9 cellular contexts compared by ENCODE assay signal in genomic region chr12:120266180-120266535, GRCh38. TPM values are rescaled to one million over a fixed set of nuclear protein-coding genes. Genes with fewer than 3 reads are reported as not detected.
DNase-seq lines count a peak whose midpoint lies in the region; ATAC-seq, FAIRE-seq and TF ChIP-seq lines count a peak whose summit lies in the region.
"Had no signal": no experiment of that assay in that cellular context is flagged by ENCODE, and none has a peak within 500 bp of the region (broad histone marks: within the 10 kb centered on the region; RNA-seq: fewer than 3 reads in every experiment).

No MANE protein-coding gene starts in this region.

- TF ChIP-seq POLR2A in tibial nerve (IDR thresholded peaks at IDR 0.05), result no peak

- no peak for FAIRE-seq in small intestine (lab: Jason Lieb, UNC)
- FAIRE-seq: pancreas had no signal

- H3K27me3 ChIP-seq in PC-9 (ENCODE audit: insufficient read depth, low read depth), result no peaks in the 10 kb centered on the region
- H3K27me3 ChIP-seq in small intestine (ENCODE audit: control insufficient read depth in 2 of 2, insufficient read depth in 2 of 2, low read length in 2 of 2), result no peaks in the 10 kb centered on the region
- H3K27me3 ChIP-seq in tibial nerve, result no peaks in the 10 kb centered on the region
- H3K27me3 ChIP-seq: pancreas had no signal

- no peaks in the 10 kb centered on the region for H3K9me2 ChIP-seq in PC-9 (ENCODE audit: insufficient read depth)

- 20 to 24% (median 23%) methylated on average over 5 of the region's 5 CpGs for WGBS in small intestine, 3 donors
- WGBS in tibial nerve, 2 donors, result 18 to 20% methylated on average over 5 of the region's 5 CpGs

- no peak for TF ChIP-seq EP300 in tibial nerve (IDR thresholded peaks at IDR 0.05)

- intact Hi-C loops in activated CD4-positive, alpha-beta T cell treated with anti-CD3 and anti-CD28 coated beads, Interleukin-2, amount 10 ng/mL, durations not matched to agents 24 days and 14 days (cut with micrococcal nuclease), result loop anchor here (10.0 kb wide), 1 partner anchor 151 kb away; the partner anchor contains the start of gene RAB35
- intact Hi-C loops in PC-9 (cut with micrococcal nuclease; ENCODE audit: unreplicated experiment), result no loop called here

- peak overlapping the region; percentile 87 for H3K4me3 Mint-ChIP-seq in activated CD4-positive, alpha-beta T cell treated with anti-CD3 and anti-CD28 coated beads, Interleukin-2, amount 10 ng/mL, durations not matched to agents 24 days and 14 days
- H3K4me3 Mint-ChIP-seq in endothelial cell (ENCODE audit: unreplicated experiment), result peak overlapping the region; percentile 96

- TSS peak; percentile 23 for BruUV-seq in PC-9 (replicated peaks; lab: Mats Ljungman, UMichigan)

- no peak overlapping the region for H3K4me2 ChIP-seq in PC-9

- H3K27me3 Mint-ChIP-seq in activated CD4-positive, alpha-beta T cell treated with anti-CD3 and anti-CD28 coated beads, Interleukin-2, amount 10 ng/mL, durations not matched to agents 24 days and 14 days, result peaks cover 1% of the 10 kb centered on the region
- H3K27me3 Mint-ChIP-seq in endothelial cell (ENCODE audit: unreplicated experiment), result peaks cover 9% of the 10 kb centered on the region

- H3K27ac ChIP-seq in PC-9 (no peak overlapping the region), small intestine (ENCODE audit: low read depth in 1 of 2, low read length in 1 of 2) (peak overlapping the region; percentile 3 to 45), tibial nerve (peak overlapping the region in 2 of 4 donors; percentile 68 to 76)

- peaks cover 10% of the 10 kb centered on the region for H3K36me3 Mint-ChIP-seq in activated CD4-positive, alpha-beta T cell treated with anti-CD3 and anti-CD28 coated beads, Interleukin-2, amount 10 ng/mL, durations not matched to agents 24 days and 14 days (ENCODE audit: low read depth)
- peaks cover 9% of the 10 kb centered on the region for H3K36me3 Mint-ChIP-seq in endothelial cell (ENCODE audit: low read depth, unreplicated experiment)

- peaks cover 41% of the 10 kb centered on the region for H3K4me1 Mint-ChIP-seq in activated CD4-positive, alpha-beta T cell treated with anti-CD3 and anti-CD28 coated beads, Interleukin-2, amount 10 ng/mL, durations not matched to agents 24 days and 14 days
- peaks cover 58% of the 10 kb centered on the region for H3K4me1 Mint-ChIP-seq in endothelial cell (ENCODE audit: unreplicated experiment)

- H2AFZ ChIP-seq in PC-9, result no peak overlapping the region

- H3K4me1 ChIP-seq in PC-9 (replicated peaks; ENCODE audit: insufficient read depth) (peaks cover 32% of the 10 kb centered on the region), small intestine (ENCODE audit: control insufficient read depth in 2 of 2, insufficient read depth in 1 of 2, low read depth in 1 of 2, low read length in 1 of 2) (peaks cover 9 to 12% of the 10 kb centered on the region in 2 donors), tibial nerve (peaks cover 0 to 45% (median 34%) of the 10 kb centered on the region in 4 donors)

- 0 out of 2 replicates have a peak, but pooled peaks cover 5% of the 10 kb centered on the region for H4K20me1 ChIP-seq in PC-9 (ENCODE audit: insufficient read depth)

- no peak for TF ChIP-seq CTCF in PC-9 (conservative IDR thresholded peaks at IDR 0.05)
- TF ChIP-seq CTCF in endothelial cell (IDR thresholded peaks at IDR 0.05; ENCODE audit: unreplicated experiment), result no peak
- TF ChIP-seq CTCF in tibial nerve (IDR thresholded peaks at IDR 0.05), result no peak

- no peaks in the 10 kb centered on the region for H3K9me3 ChIP-seq in PC-9 (ENCODE audit: insufficient read depth, low read depth)
- H3K9me3 ChIP-seq in small intestine (ENCODE audit: control insufficient read depth, low read depth), result no peaks in the 10 kb centered on the region
- no peaks in the 10 kb centered on the region for H3K9me3 ChIP-seq in tibial nerve
- H3K9me3 ChIP-seq: pancreas had no signal

- H3F3A ChIP-seq in PC-9 (ENCODE audit: insufficient read depth, low read depth), result peaks cover 7% of the 10 kb centered on the region; the same call in 1 of the 2 replicates

- H3K9me3 Mint-ChIP-seq in activated CD4-positive, alpha-beta T cell treated with anti-CD3 and anti-CD28 coated beads, Interleukin-2, amount 10 ng/mL, durations not matched to agents 24 days and 14 days, result no peaks in the 10 kb centered on the region
- no peaks in the 10 kb centered on the region for H3K9me3 Mint-ChIP-seq in endothelial cell (ENCODE audit: unreplicated experiment)

- CTCF ChIA-PET in PC-9 (lab: Charles Lee), result interaction anchor here (1.0 to 2.6 kb wide), 3 partner anchors 36 to 84 kb away, joined by 7 to 50 read pairs (median 13); partner anchors contain the start of gene RPLP0

- ATAC-seq in GM18511 (IDR thresholded peaks at IDR 0.05; ENCODE audit: unreplicated experiment), result no peak

- POLR2A ChIA-PET in PC-9 (lab: Charles Lee; ENCODE audit: unreplicated experiment), result interaction anchor here (1.6 to 3.5 kb wide), 2 partner anchors 25 to 36 kb away, joined by 12 to 83 read pairs; no protein-coding TSS in a partner anchor

- no peak for DNase-seq in activated CD4-positive, alpha-beta T cell treated with anti-CD3 and anti-CD28 coated beads, Interleukin-2, amount 10 ng/mL, durations not matched to agents 24 days and 14 days
- no peak for DNase-seq in activated CD4-positive, alpha-beta T cell treated with anti-CD3 and anti-CD28 coated beads, Interleukin-2, amount 50 U/mL, for 4 hours
- DNase-seq in PC-9, result no peak
- DNase-seq in endothelial cell (ENCODE audit: low spot score), result no peak
- no peak for DNase-seq in small intestine
- no peak for DNase-seq in amniotic stem cell (lab: John Stamatoyannopoulos, UW)
- no peak for DNase-seq in tibial nerve (ENCODE audit: low spot score in 2 of 2)

- H3K36me3 ChIP-seq in PC-9 (ENCODE audit: low read depth), result no peaks in the 10 kb centered on the region; the same call in 1 of the 2 replicates
- H3K36me3 ChIP-seq in small intestine (ENCODE audit: control insufficient read depth in 2 of 2, insufficient read depth in 2 of 2, low read length in 2 of 2), result no peaks in the 10 kb centered on the region
- H3K36me3 ChIP-seq in tibial nerve, result no peaks in the 10 kb centered on the region
- H3K36me3 ChIP-seq: pancreas had no signal

- H3K79me2 ChIP-seq in PC-9 (ENCODE audit: low read depth), result peaks cover 42% of the 10 kb centered on the region

- H3K4me3 ChIP-seq in PC-9 (no peak overlapping the region), small intestine (ENCODE audit: low read depth in 1 of 2, low read length in 2 of 2) (no peak overlapping the region), tibial nerve (peak overlapping the region in 1 of 4 donors; percentile 94)

- H3K27ac Mint-ChIP-seq in activated CD4-positive, alpha-beta T cell treated with anti-CD3 and anti-CD28 coated beads, Interleukin-2, amount 10 ng/mL, durations not matched to agents 24 days and 14 days, result peak overlapping the region; percentile 93
- peak overlapping the region; percentile 82 for H3K27ac Mint-ChIP-seq in endothelial cell (ENCODE audit: unreplicated experiment)

RNA-seq across cellular contexts. Expression of gene PXN, which starts 0.6 kb away (rescaled TPM):
- 48.4 and 51.2 TPM in 2 replicates for total RNA-seq in activated CD4-positive, alpha-beta T cell treated with anti-CD3 and anti-CD28 coated beads, Interleukin-2, amount 10 ng/mL, durations not matched to agents 24 days and 14 days
- total RNA-seq in PC-9 (2021) (191 and 218 TPM in 2 replicates), endothelial cell (ENCODE audit: unreplicated experiment) (227 TPM), tibial nerve (100 to 1,000 TPM; 217 to 428 (median 330) TPM)
- 100 to 1,000 TPM in 2 of 3 donors, 10 to 100 TPM in 1; 79.3 to 132 (median 103) TPM for polyA plus RNA-seq in small intestine

RNA-seq across cellular contexts. Expression of gene RNU4-2, which starts 25.5 kb away (rescaled TPM):
- 5,486 and 6,492 TPM in 2 replicates for total RNA-seq in activated CD4-positive, alpha-beta T cell treated with anti-CD3 and anti-CD28 coated beads, Interleukin-2, amount 10 ng/mL, durations not matched to agents 24 days and 14 days
- total RNA-seq in PC-9 (2021), result 2,281 and 3,957 TPM in 2 replicates
- 7,223 TPM for total RNA-seq in endothelial cell (ENCODE audit: unreplicated experiment)
- not detected for polyA plus RNA-seq in small intestine
- total RNA-seq in tibial nerve, result under 1 TPM; under 0.01 TPM
- polyA plus RNA-seq: pancreas had no signal

RNA-seq across cellular contexts. Expression of gene RNU4-1, which starts 26.9 kb away (rescaled TPM):
- 2,196 and 2,563 TPM in 2 replicates for total RNA-seq in activated CD4-positive, alpha-beta T cell treated with anti-CD3 and anti-CD28 coated beads, Interleukin-2, amount 10 ng/mL, durations not matched to agents 24 days and 14 days
- total RNA-seq in PC-9 (2021) (1,857 and 3,341 TPM in 2 replicates), endothelial cell (ENCODE audit: unreplicated experiment) (6,066 TPM), tibial nerve (under 1 TPM in 3 of 4 donors, not detected in 1; under 0.01 TPM)
- not detected for polyA plus RNA-seq in small intestine
- polyA plus RNA-seq: pancreas had no signal

RNA-seq across cellular contexts. Expression of gene SIRT4, which starts 36.0 kb away (rescaled TPM):
- total RNA-seq in activated CD4-positive, alpha-beta T cell treated with anti-CD3 and anti-CD28 coated beads, Interleukin-2, amount 10 ng/mL, durations not matched to agents 24 days and 14 days, result 1.1 and 2.5 TPM in 2 replicates
- total RNA-seq in PC-9 (2021) (3.2 and 3.6 TPM in 2 replicates), endothelial cell (ENCODE audit: unreplicated experiment) (1.8 TPM), tibial nerve (1 to 10 TPM in 3 of 4 donors, under 1 TPM in 1; 0.87 to 5.7 (median 1.9) TPM)
- 1 to 10 TPM; 1.4 to 8.1 (median 1.6) TPM for polyA plus RNA-seq in small intestine

Comparison
In these comparisons a context has a peak if more than half of its experiments do, and no peak if none do; other contexts are left out.
1. RNA of gene RNU4-2, which starts 25.5 kb away (total RNA-seq): 7,223 TPM in endothelial cell (single experiment), 5,486 to 6,492 TPM in activated CD4-positive, alpha-beta T cell treated with anti-CD3 and anti-CD28 coated beads, Interleukin-2, amount 10 ng/mL, durations not matched to agents 24 days and 14 days and 2,281 to 3,957 TPM in PC-9; under 0.01 TPM in tibial nerve; every median in the first group is over 1,000 times any median in the second.
2. RNA of gene RNU4-1, which starts 26.9 kb away (total RNA-seq): 6,066 TPM in endothelial cell (single experiment), 2,196 to 2,563 TPM in activated CD4-positive, alpha-beta T cell treated with anti-CD3 and anti-CD28 coated beads, Interleukin-2, amount 10 ng/mL, durations not matched to agents 24 days and 14 days and 1,857 to 3,341 TPM in PC-9; under 0.01 TPM in tibial nerve; every median in the first group is over 1,000 times any median in the second.